Comparison of ENCODE assay signal across 11 cellular contexts in the genomic region with DNA sequence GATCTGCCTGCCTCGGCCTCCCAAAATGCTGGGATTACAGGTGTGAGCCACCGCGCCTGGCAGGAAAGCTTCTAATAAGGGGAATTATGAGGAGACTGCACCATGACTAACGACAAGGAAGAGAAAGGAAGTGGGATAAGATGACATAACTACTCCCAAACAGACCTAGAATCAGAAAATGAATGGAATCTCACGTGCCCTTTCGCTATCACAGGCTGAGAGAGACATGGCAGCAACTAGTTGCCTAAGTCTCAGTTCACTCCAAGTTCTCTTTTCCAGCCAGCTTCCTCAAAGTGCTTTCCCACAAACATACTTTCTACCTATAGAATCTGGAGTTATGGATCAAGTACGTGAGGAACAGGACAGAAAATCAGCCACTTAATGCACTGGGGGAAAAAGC.
DNase-seq lines count a peak whose midpoint lies in the region; ATAC-seq and TF ChIP-seq lines count a peak whose summit lies in the region.
"Had no signal": no experiment of that assay in that cellular context is flagged by ENCODE, and none has a peak within 500 bp of the region (broad histone marks: within the 10 kb centered on the region; RNA-seq: fewer than 3 reads in every experiment).

No MANE protein-coding gene starts in this region.

- H3K27ac ChIP-seq in OCI-LY3 (ENCODE audit: low read length) = no peak overlapping the region
- peak overlapping the region; percentile 0 for H3K27ac ChIP-seq in effector memory CD4-positive, alpha-beta T cell (ENCODE audit: insufficient read depth, low read length, poor library complexity, severe bottlenecking)
- no peak overlapping the region for H3K27ac ChIP-seq in parathyroid adenoma

- H2AFZ ChIP-seq in OCI-LY3 (ENCODE audit: low read depth, low read length) (no peak overlapping the region), parathyroid adenoma (no peak overlapping the region)

- H3K4me2 ChIP-seq in OCI-LY3 (ENCODE audit: low read length) (0 out of 2 replicates have a peak overlapping the region, but pooled peaks have one; percentile 5), parathyroid adenoma (ENCODE audit: low read length) (peak overlapping the region; percentile 22)

- ATAC-seq in GM21529 (IDR thresholded peaks at IDR 0.05; ENCODE audit: unreplicated experiment) = no peak
- ATAC-seq: gastroesophageal sphincter had no signal

- no peaks in the 10 kb centered on the region for H4K20me1 ChIP-seq in OCI-LY3 (ENCODE audit: insufficient read depth, low read length)

- H3K79me2 ChIP-seq in OCI-LY3 (ENCODE audit: low read length) = peaks cover 46% of the 10 kb centered on the region
- H3K79me2 ChIP-seq in parathyroid adenoma = peaks cover 8% of the 10 kb centered on the region

- H3K4me3 ChIP-seq in OCI-LY3 (ENCODE audit: low read length) (no peak overlapping the region), parathyroid adenoma (ENCODE audit: low read depth, low read length) (no peak overlapping the region)
- H3K4me3 ChIP-seq in effector memory CD4-positive, alpha-beta T cell (ENCODE audit: insufficient read depth, low read depth, low read length, poor library complexity, severe bottlenecking) = no peak overlapping the region

- H3K9ac ChIP-seq in OCI-LY3 (ENCODE audit: low read length) = no peak overlapping the region
- no peak overlapping the region for H3K9ac ChIP-seq in parathyroid adenoma

- peaks cover 20% of the 10 kb centered on the region for H3K4me1 ChIP-seq in OCI-LY3 (ENCODE audit: low read length)
- H3K4me1 ChIP-seq in effector memory CD4-positive, alpha-beta T cell (ENCODE audit: control insufficient read depth, insufficient read depth, low read length, poor library complexity, severe bottlenecking) = peaks cover 20% of the 10 kb centered on the region
- no peaks in the 10 kb centered on the region for H3K4me1 ChIP-seq in parathyroid adenoma

- DNase-seq in EH (ENCODE audit: low read depth) (peak; percentile 54), SW480 (ENCODE audit: low spot score) (no peak), head of caudate nucleus (no peak)
- DNase-seq in effector memory CD4-positive, alpha-beta T cell = no peak
- DNase-seq: activated CD4-positive, CD25-positive, alpha-beta regulatory T cell treated with anti-CD3 and anti-CD28 coated beads, Interleukin-2, amount 50 U/mL, for 72 hours; GDM1; NCI-H1436 had no signal

- peaks cover 33% of the 10 kb centered on the region for H3K36me3 ChIP-seq in OCI-LY3 (replicated peaks; ENCODE audit: low read depth, low read length)
- H3K36me3 ChIP-seq in effector memory CD4-positive, alpha-beta T cell (ENCODE audit: control insufficient read depth, insufficient read depth, low read length) = peaks cover 17% of the 10 kb centered on the region
- peaks cover 2% of the 10 kb centered on the region for H3K36me3 ChIP-seq in parathyroid adenoma (ENCODE audit: control insufficient read depth, insufficient read depth, low read length)

- TF ChIP-seq CTCF in OCI-LY3 (IDR thresholded peaks at IDR 0.05; ENCODE audit: low read depth, low read length) = no peak
- no peak for TF ChIP-seq CTCF in parathyroid adenoma (IDR thresholded peaks at IDR 0.05)

- intact Hi-C loops in head of caudate nucleus (cut with DNase I) = no loop called here

- no peaks in the 10 kb centered on the region for H3K9me3 ChIP-seq in OCI-LY3 (ENCODE audit: insufficient read depth, low read length)
- no peaks in the 10 kb centered on the region for H3K9me3 ChIP-seq in effector memory CD4-positive, alpha-beta T cell (ENCODE audit: control insufficient read depth, low read length)
- no peaks in the 10 kb centered on the region for H3K9me3 ChIP-seq in parathyroid adenoma (ENCODE audit: control insufficient read depth, low read length)
- H3K9me3 ChIP-seq: gastroesophageal sphincter had no signal

- H3K27me3 ChIP-seq in OCI-LY3 (ENCODE audit: low read depth, low read length) = no peaks in the 10 kb centered on the region
- no peaks in the 10 kb centered on the region for H3K27me3 ChIP-seq in effector memory CD4-positive, alpha-beta T cell (replicated peaks; ENCODE audit: control insufficient read depth, insufficient read depth, low read length, poor library complexity, severe bottlenecking)
- H3K27me3 ChIP-seq in parathyroid adenoma (ENCODE audit: control insufficient read depth, insufficient read depth, low read length) = no peaks in the 10 kb centered on the region
- H3K27me3 ChIP-seq: gastroesophageal sphincter had no signal
